In genomic region chr4:4427478-4427870, GRCh38 we compare ENCODE assay signal across 1 cellular context.
TF ChIP-seq lines count a peak whose summit lies in the region.

No MANE protein-coding gene starts in this region.

TF ChIP-seq in H1, 55 proteins besides CTCF, POLR2A, EP300 and RAD21:
- TF ChIP-seq KDM1A (IDR thresholded peaks at IDR 0.05; ENCODE audit: borderline replicate concordance, low read length), result no peak
- no peak for TF ChIP-seq GTF2F1 (IDR thresholded peaks at IDR 0.05; ENCODE audit: borderline replicate concordance, low read depth, low read length)
- no peak for TF ChIP-seq SIN3A (conservative IDR thresholded peaks at IDR 0.05 in 1 of 2, IDR thresholded peaks at IDR 0.05 in 1 of 2; ENCODE audit: low read depth in 1 of 2, low read length in 2 of 2)
- TF ChIP-seq, protein P1, sequence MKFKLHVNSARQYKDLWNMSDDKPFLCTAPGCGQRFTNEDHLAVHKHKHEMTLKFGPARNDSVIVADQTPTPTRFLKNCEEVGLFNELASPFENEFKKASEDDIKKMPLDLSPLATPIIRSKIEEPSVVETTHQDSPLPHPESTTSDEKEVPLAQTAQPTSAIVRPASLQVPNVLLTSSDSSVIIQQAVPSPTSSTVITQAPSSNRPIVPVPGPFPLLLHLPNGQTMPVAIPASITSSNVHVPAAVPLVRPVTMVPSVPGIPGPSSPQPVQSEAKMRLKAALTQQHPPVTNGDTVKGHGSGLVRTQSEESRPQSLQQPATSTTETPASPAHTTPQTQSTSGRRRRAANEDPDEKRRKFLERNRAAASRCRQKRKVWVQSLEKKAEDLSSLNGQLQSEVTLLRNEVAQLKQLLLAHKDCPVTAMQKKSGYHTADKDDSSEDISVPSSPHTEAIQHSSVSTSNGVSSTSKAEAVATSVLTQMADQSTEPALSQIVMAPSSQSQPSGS (IDR thresholded peaks at IDR 0.05; ENCODE audit: low read length), result no peak
- no peak for TF ChIP-seq EGR1 (IDR thresholded peaks at IDR 0.05; ENCODE audit: borderline replicate concordance, low read depth, low read length)
- no peak for TF ChIP-seq SUZ12 (IDR thresholded peaks at IDR 0.05; ENCODE audit: low read length)
- TF ChIP-seq SRF (IDR thresholded peaks at IDR 0.05; ENCODE audit: low read depth, low read length), result no peak
- no peak for TF ChIP-seq CBX8 (IDR thresholded peaks at IDR 0.05; ENCODE audit: borderline replicate concordance, low read depth, low read length)
- no peak for TF ChIP-seq JUND (IDR thresholded peaks at IDR 0.05; ENCODE audit: low read length)
- TF ChIP-seq ZNF274 (IDR thresholded peaks at IDR 0.05; ENCODE audit: borderline replicate concordance, extremely low read depth, low read length), result no peak
- no peak for TF ChIP-seq MAFK (IDR thresholded peaks at IDR 0.05; ENCODE audit: low read depth, low read length)
- TF ChIP-seq GABPA (IDR thresholded peaks at IDR 0.05; ENCODE audit: borderline replicate concordance, insufficient read depth, low read length), result no peak
- no peak for TF ChIP-seq CEBPB (IDR thresholded peaks at IDR 0.05; ENCODE audit: low read depth, low read length)
